In genomic region chr7:129821476-129821875, GRCh38 we compare ENCODE assay signal across 30 cellular contexts.
"Had no signal": no experiment of that assay in that cellular context is flagged by ENCODE, and none has a peak within 500 bp of the region (broad histone marks: within the 10 kb centered on the region; RNA-seq: fewer than 3 reads in every experiment).

No MANE protein-coding gene starts in this region.

- DNase-seq: activated CD4-positive, alpha-beta memory T cell treated with anti-CD3 and anti-CD28 coated beads, Interleukin-2, amount 10 ng/mL, durations not matched to agents 7 days and 5 days; activated CD4-positive, alpha-beta T cell treated with anti-CD3 and anti-CD28 coated beads for 1 hour; activated CD4-positive, alpha-beta T cell treated with anti-CD3 and anti-CD28 coated beads for 4 hours; activated CD4-positive, alpha-beta T cell treated with anti-CD3 and anti-CD28 coated beads, Interleukin-2, amount 10 ng/mL, durations not matched to agents 7 days and 5 days; activated CD4-positive, alpha-beta T cell treated with anti-CD3 and anti-CD28 coated beads, Interleukin-2, amount 50 U/mL, for 4 hours; activated CD8-positive, alpha-beta memory T cell treated with anti-CD3 and anti-CD28 coated beads, Interleukin-2, amount 50 U/mL, for 48 hours; activated gamma-delta T cell; activated naive CD4-positive, alpha-beta T cell; activated naive CD4-positive, alpha-beta T cell treated with anti-CD3 and anti-CD28 coated beads, Interleukin-2, amount 10 ng/mL, durations not matched to agents 7 days and 5 days; activated naive CD8-positive, alpha-beta T cell treated with anti-CD3 and anti-CD28 coated beads, Interleukin-2, amount 10 ng/mL, durations not matched to agents 7 days and 5 days; activated T-cell treated with anti-CD3 and anti-CD28 coated beads for 4 hours; activated T-cell treated with anti-CD3 and anti-CD28 coated beads, Interleukin-2, amount 50 U/mL, for 24 hours; activated T-cell treated with anti-CD3 and anti-CD28 coated beads, Interleukin-2, amount 50 U/mL, for 72 hours; central memory CD4-positive, alpha-beta T cell; cerebellar nuclear complex; colonic mucosa; effector CD8-positive, alpha-beta T cell; erythroblast; foreskin keratinocyte; gastrocnemius medialis; glutamatergic neuron; T-helper 2 cell had no signal

- ATAC-seq: activated naive CD4-positive, alpha-beta T cell treated with anti-CD3 and anti-CD28 coated beads, Interleukin-2, amount 50 U/mL, for 72 hours; activated T-cell treated with anti-CD3 and anti-CD28 coated beads, Interleukin-2, amount 50 U/mL, for 72 hours; foreskin keratinocyte; gastrocnemius medialis; WTC11 had no signal

- H3K9me3 ChIP-seq: ascending aorta, colonic mucosa, gastrocnemius medialis had no signal

- H3K36me3 ChIP-seq: breast epithelium, cardiac muscle cell, colonic mucosa, esophagus muscularis mucosa, gastrocnemius medialis had no signal

- H3K27me3 ChIP-seq: ascending aorta, breast epithelium, cardiac muscle cell, colonic mucosa, esophagus muscularis mucosa, foreskin keratinocyte, gastrocnemius medialis had no signal

- H3K27ac ChIP-seq: ascending aorta, breast epithelium, cardiac muscle cell, colonic mucosa, esophagus muscularis mucosa, foreskin keratinocyte, gastrocnemius medialis, VCaP had no signal

- FAIRE-seq: TTC549 had no signal

- H3K4me3 ChIP-seq: ascending aorta, breast epithelium, cardiac muscle cell, colonic mucosa, esophagus muscularis mucosa, gastrocnemius medialis had no signal

- H3K4me1 ChIP-seq: breast epithelium, foreskin keratinocyte had no signal
